ENCODE assay signal across 12 cellular contexts in the genomic region with DNA sequence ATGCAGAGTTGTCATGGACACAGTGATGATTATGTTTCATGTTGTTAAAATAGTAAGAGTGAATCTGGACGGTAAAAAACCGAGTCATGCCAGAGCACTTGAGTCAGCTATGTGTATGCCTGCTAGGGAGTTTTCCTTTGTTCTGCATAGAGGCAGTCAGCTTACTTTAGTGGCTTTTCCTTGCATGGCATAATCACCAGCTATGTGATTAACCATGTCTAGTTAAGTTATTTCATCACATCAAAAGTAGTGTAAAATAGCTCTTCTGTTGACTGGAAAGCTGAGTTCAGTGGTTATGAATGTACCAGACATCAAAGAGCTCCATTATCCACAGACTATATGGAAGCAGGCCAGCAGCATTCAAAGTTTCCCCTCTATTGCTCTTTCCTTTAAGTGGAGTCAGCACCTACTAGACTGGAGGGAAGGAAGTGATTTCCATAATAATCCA.
DNase-seq lines count a peak whose midpoint lies in the region; FAIRE-seq and TF ChIP-seq lines count a peak whose summit lies in the region.
"Had no signal": no experiment of that assay in that cellular context is flagged by ENCODE, and none has a peak within 500 bp of the region (broad histone marks: within the 10 kb centered on the region; RNA-seq: fewer than 3 reads in every experiment).

No MANE protein-coding gene starts in this region.

- H4K91ac ChIP-seq in H9 (ENCODE audit: insufficient read length, low read depth, low read length), result no peak overlapping the region

- H2BK120ac ChIP-seq in H9 (ENCODE audit: low read depth, low read length, poor library complexity, severe bottlenecking), result no peak overlapping the region

- TF ChIP-seq CTCF in keratinocyte (optimal IDR thresholded peaks at IDR 0.05 in 1 of 3, IDR thresholded peaks at IDR 0.05 in 1 of 3, conservative IDR thresholded peaks at IDR 0.05 in 1 of 3; ENCODE audit: extremely low read depth in 1 of 3, insufficient read depth in 2 of 3, low read length in 3 of 3) (no peak), transverse colon (IDR thresholded peaks at IDR 0.05) (no peak), H9 (conservative IDR thresholded peaks at IDR 0.05) (no peak), CD14-positive monocyte (IDR thresholded peaks at IDR 0.05) (no peak)

- FAIRE-seq in keratinocyte (lab: Jason Lieb, UNC), result peak; percentile 99
- FAIRE-seq: A549 had no signal

- no peak overlapping the region for H2BK5ac ChIP-seq in H9 (ENCODE audit: insufficient read length, low read length)

- no peak overlapping the region for H2BK12ac ChIP-seq in H9 (ENCODE audit: insufficient read length, low read depth, low read length)

- H3K4me3 ChIP-seq in keratinocyte (ENCODE audit: control insufficient read depth in 2 of 3, extremely low read depth in 1 of 3, insufficient read depth in 2 of 3, low read depth in 1 of 3, low read length in 3 of 3) (no peak overlapping the region), transverse colon (no peak overlapping the region)
- H3K4me3 ChIP-seq: A549, upper lobe of right lung had no signal

- no peaks in the 10 kb centered on the region for H4K20me1 ChIP-seq in keratinocyte (ENCODE audit: control insufficient read depth, extremely low read depth, insufficient read depth, low read length)
- no peaks in the 10 kb centered on the region for H4K20me1 ChIP-seq in H9 (ENCODE audit: control insufficient read depth, insufficient read depth, insufficient read length)

- H3K4me2 ChIP-seq in keratinocyte (ENCODE audit: control insufficient read depth, extremely low read depth, insufficient read depth, low read depth, low read length) (no peak overlapping the region), H9 (ENCODE audit: insufficient read depth, insufficient read length, low read length) (no peak overlapping the region)
- H3K4me2 ChIP-seq: A549 had no signal

- H3K9me3 Mint-ChIP-seq in H9 (no peaks in the 10 kb centered on the region), CD14-positive monocyte (peaks cover 0 to 3% (median 0%) of the 10 kb centered on the region in 7 donors)

- no peak overlapping the region for H2AK5ac ChIP-seq in H9 (ENCODE audit: insufficient read length, low read length)

- H2BK15ac ChIP-seq in H9 (ENCODE audit: low read depth, low read length), result no peak overlapping the region

- H3K27me3 Mint-ChIP-seq in H9 (ENCODE audit: low read depth), result no peaks in the 10 kb centered on the region
- H3K27me3 Mint-ChIP-seq in CD14-positive monocyte (ENCODE audit: low read depth in 3 of 3), result no peaks in the 10 kb centered on the region

- no peak overlapping the region for H3K56ac ChIP-seq in H9 (ENCODE audit: insufficient read length, low read depth, low read length)

- no peak overlapping the region for H2BK20ac ChIP-seq in H9 (ENCODE audit: low read depth, low read length, poor library complexity, severe bottlenecking)

- 10 to 54% methylated on average over 2 of the region's 2 CpGs for WGBS in transverse colon (ENCODE audit: low coverage in 1 of 2), 2 donors
- WGBS in H9 (ENCODE audit: extremely low coverage, insufficient read length, low lambda C conversion rate), result no CpG with 5 or more reads among the region's 2 CpGs

- H3K27me3 ChIP-seq in keratinocyte (ENCODE audit: control insufficient read depth, extremely low read depth, insufficient read depth, low read length), result no peaks in the 10 kb centered on the region
- no peaks in the 10 kb centered on the region for H3K27me3 ChIP-seq in transverse colon
- no peaks in the 10 kb centered on the region for H3K27me3 ChIP-seq in H9 (ENCODE audit: insufficient read depth, low read length)
- H3K27me3 ChIP-seq: upper lobe of right lung had no signal

- no peak for TF ChIP-seq POLR2A in transverse colon (IDR thresholded peaks at IDR 0.05)

- H3K18ac ChIP-seq in H9 (ENCODE audit: insufficient read length, low read depth, low read length), result no peak overlapping the region

- no peaks in the 10 kb centered on the region for H3K23me2 ChIP-seq in H9 (ENCODE audit: insufficient read length, low read depth, low read length, poor library complexity, severe bottlenecking)

- H3K4me1 ChIP-seq in keratinocyte (ENCODE audit: control insufficient read depth, extremely low read depth, insufficient read depth, low read length) (peaks cover 16% of the 10 kb centered on the region), transverse colon (peaks cover 0 to 5% (median 4%) of the 10 kb centered on the region in 4 donors), H9 (ENCODE audit: insufficient read depth, low read length) (peaks cover 5% of the 10 kb centered on the region; the same call in 1 of the 2 replicates)
- H3K4me1 ChIP-seq: A549, upper lobe of right lung had no signal

- no peaks in the 10 kb centered on the region for H3K36me3 ChIP-seq in keratinocyte (ENCODE audit: control insufficient read depth in 2 of 2, extremely low read depth in 1 of 2, insufficient read depth in 2 of 2, low read length in 2 of 2)
- no peaks in the 10 kb centered on the region for H3K36me3 ChIP-seq in transverse colon
- H3K36me3 ChIP-seq: upper lobe of right lung had no signal

- H3K27ac Mint-ChIP-seq in H9 (no peak overlapping the region), CD14-positive monocyte (no peak overlapping the region)

- no peak for TF ChIP-seq EP300 in transverse colon (IDR thresholded peaks at IDR 0.05; ENCODE audit: low read depth)

- H3K4me3 Mint-ChIP-seq in H9, result no peak overlapping the region
- H3K4me3 Mint-ChIP-seq in CD14-positive monocyte, result no peak overlapping the region

- H3K9me3 ChIP-seq in keratinocyte (ENCODE audit: control insufficient read depth, low read depth, low read length), result no peaks in the 10 kb centered on the region
- no peaks in the 10 kb centered on the region for H3K9me3 ChIP-seq in transverse colon
- no peaks in the 10 kb centered on the region for H3K9me3 ChIP-seq in H9 (ENCODE audit: control insufficient read depth, low read depth, low read length)
- H3K9me3 ChIP-seq: A549, upper lobe of right lung had no signal

- dilution Hi-C loops in keratinocyte (cut with MboI; ENCODE audit: extremely low pct_ligation_motif_present, low sequenced_read_pairs), result no loop called here

- no peaks in the 10 kb centered on the region for H3K9me1 ChIP-seq in keratinocyte (ENCODE audit: control insufficient read depth, extremely low read depth, insufficient read depth, low read length)

- H3K4ac ChIP-seq in H9 (ENCODE audit: low read depth, low read length), result no peak overlapping the region

- H2AFZ ChIP-seq in keratinocyte (ENCODE audit: control insufficient read depth, low read length) (no peak overlapping the region), H9 (ENCODE audit: low read length) (no peak overlapping the region)

- H3K4me1 Mint-ChIP-seq in H9 (peaks cover 7 to 11% of the 10 kb centered on the region in 2 experiments), CD14-positive monocyte (no peaks in the 10 kb centered on the region)

- intact Hi-C loops in transverse colon (cut with DNase I; ENCODE audit: low total_unique reads), result no loop called here
- intact Hi-C loops in CD14-positive monocyte (cut with micrococcal nuclease), result no loop called here

- no peak overlapping the region for H3T11ph ChIP-seq in H9 (ENCODE audit: low read length)

- H3K23ac ChIP-seq in H9 (ENCODE audit: insufficient read length, low read depth, low read length), result no peak overlapping the region

- H4K8ac ChIP-seq in H9 (replicated peaks; ENCODE audit: insufficient read length, low read depth, low read length), result no peak overlapping the region

- H3K79me1 ChIP-seq in H9 (ENCODE audit: insufficient read depth, low read depth, low read length, poor library complexity, severe bottlenecking), result no peaks in the 10 kb centered on the region

- DNase-seq in NCI-H748 (lab: John Stamatoyannopoulos, UW; ENCODE audit: unreplicated experiment) (peak; percentile 21), NCI-H748 treated with DMSO at 0.1 percent for 48 hours (lab: John Stamatoyannopoulos, UW) (no peak), astrocyte of the hippocampus (ENCODE audit: low read depth, low spot score) (peak; percentile 96), keratinocyte (ENCODE audit: low read depth, low spot score) (peak; percentile 86), transverse colon (no peak), NCI-H2081 (lab: John Stamatoyannopoulos, UW) (no peak), H9 (no peak), CD14-positive monocyte (ENCODE audit: low spot score) (no peak)
- DNase-seq: glutamatergic neuron, NCI-H526 treated with DMSO at 0.1 percent for 48 hours, upper lobe of right lung had no signal

- H4K5ac ChIP-seq in H9 (ENCODE audit: insufficient read length, low read depth, low read length), result no peak overlapping the region

- H3K9ac ChIP-seq in keratinocyte (ENCODE audit: control insufficient read depth, extremely low read depth, insufficient read depth, low read length), result no peak overlapping the region
- no peak overlapping the region for H3K9ac ChIP-seq in H9 (ENCODE audit: extremely low read depth, insufficient read length, low read length)

- in situ Hi-C loops in transverse colon (cut with MboI; ENCODE audit: low pct_ligation_motif_present in 1 of 4, low pct_unique_long_range_greater_than_20kb in 1 of 4, low sequenced_read_pairs in 3 of 4), result no loop called here

- H3K36me3 Mint-ChIP-seq in H9 (ENCODE audit: insufficient read depth in 1 of 3, low read depth in 3 of 3), result no peaks in the 10 kb centered on the region; a peak in 1 of 7 replicates
- H3K36me3 Mint-ChIP-seq in CD14-positive monocyte, result no peaks in the 10 kb centered on the region

- H3K27ac ChIP-seq in keratinocyte (ENCODE audit: control insufficient read depth, insufficient read depth, low read length) (peak overlapping the region; percentile 75), transverse colon (peak overlapping the region in 3 of 4 donors; percentile 40 to 55 (median 51)), H9 (ENCODE audit: insufficient read length, low read depth, low read length) (no peak overlapping the region)
- H3K27ac ChIP-seq: A549, upper lobe of right lung had no signal

- H3K14ac ChIP-seq in H9 (ENCODE audit: insufficient read depth, low read length), result no peak overlapping the region

- H3K79me2 ChIP-seq in keratinocyte (ENCODE audit: control insufficient read depth, insufficient read depth, low read length) (no peaks in the 10 kb centered on the region), H9 (ENCODE audit: insufficient read depth, low read length) (no peaks in the 10 kb centered on the region)

Comparison
In these comparisons a context has a peak if more than half of its experiments do, and no peak if none do; other contexts are left out.
1. DNase-seq: peak in NCI-H748 (single experiment), astrocyte of the hippocampus (single experiment) and keratinocyte (single experiment); none in NCI-H748 treated with DMSO at 0.1 percent for 48 hours (single experiment), transverse colon (single experiment), NCI-H2081 (0 of 2), H9 (single experiment) and CD14-positive monocyte (single experiment).